Comparison of ENCODE assay signal across 15 cellular contexts in the genomic region with DNA sequence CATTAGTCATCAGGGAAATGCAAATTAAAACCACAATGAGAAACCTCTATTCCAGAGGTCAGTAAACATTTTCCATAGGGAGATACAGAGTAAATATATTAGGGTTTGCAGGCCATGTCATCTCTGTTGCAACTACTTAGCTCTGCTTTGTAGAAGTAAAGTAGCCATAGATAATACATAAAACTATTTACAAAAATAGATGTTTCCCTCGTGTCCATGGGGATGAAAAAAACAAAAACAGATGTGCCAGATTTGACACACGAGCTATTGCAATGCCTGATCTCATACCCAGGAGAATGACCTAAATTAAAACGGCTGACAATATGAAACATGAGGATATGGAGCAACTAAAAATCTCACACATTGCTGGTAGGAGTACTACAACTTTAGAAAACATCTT. TPM values are rescaled to one million over a fixed set of nuclear protein-coding genes. Genes with fewer than 3 reads are reported as not detected.
A peak's percentile ranks its signal among the peaks of the same experiment; 100 is the strongest.
DNase-seq lines count a peak whose midpoint lies in the region; ATAC-seq and TF ChIP-seq lines count a peak whose summit lies in the region.
"Had no signal": no experiment of that assay in that cellular context is flagged by ENCODE, and none has a peak within 500 bp of the region (broad histone marks: within the 10 kb centered on the region; RNA-seq: fewer than 3 reads in every experiment).

No MANE protein-coding gene starts in this region.

- no peak for TF ChIP-seq POLR2A in gastrocnemius medialis (IDR thresholded peaks at IDR 0.05)

- H3K4me1 ChIP-seq in gastrocnemius medialis = peaks cover 18 to 24% of the 10 kb centered on the region in 2 donors
- H3K4me1 ChIP-seq: adrenal gland had no signal

- in situ Hi-C loops in gastrocnemius medialis (cut with MboI; ENCODE audit: low sequenced_read_pairs in 4 of 4) = no loop called here

- H3K36me3 ChIP-seq in gastrocnemius medialis = peaks cover 0 to 24% of the 10 kb centered on the region in 2 donors
- H3K36me3 ChIP-seq in H7 (replicated peaks; ENCODE audit: control insufficient read depth, insufficient read depth, low read length) = peaks cover 3% of the 10 kb centered on the region; the same call in 1 of the 2 replicates

- TF ChIP-seq CTCF in gastrocnemius medialis (IDR thresholded peaks at IDR 0.05 in 4 of 5, conservative IDR thresholded peaks at IDR 0.05 in 1 of 5) = no peak

- H3K27ac ChIP-seq in gastrocnemius medialis = peak overlapping the region; percentile 40 to 74 (median 52)
- H3K27ac ChIP-seq: adrenal gland had no signal

- peak; percentile 46 for DNase-seq in EL
- peak; percentile 73 for DNase-seq in M059J (ENCODE audit: low read depth)
- DNase-seq in dedifferentiated amniotic fluid mesenchymal stem cell (ENCODE audit: extremely low spot score) = peak; percentile 25
- no peak for DNase-seq in gastrocnemius medialis
- DNase-seq in retina = no peak
- no peak for DNase-seq in H7
- no peak for DNase-seq in MV-4-11 (lab: John Stamatoyannopoulos, UW)
- DNase-seq: adrenal gland; GF-D8; head of caudate nucleus; mucosa of descending colon; NCI-H2029; RPMI8226; stimulated activated naive CD8-positive, alpha-beta T cell treated with anti-CD3 and anti-CD28 coated beads, Interleukin-15, Interleukin-2, amounts not matched to agents 100 U/mL and 50 U/mL, for 24 hours; T-helper 2 cell had no signal

- H3K27me3 ChIP-seq in gastrocnemius medialis (no peaks in the 10 kb centered on the region), H7 (ENCODE audit: control insufficient read depth, insufficient read depth, low read length) (no peaks in the 10 kb centered on the region)
- H3K27me3 ChIP-seq: adrenal gland had no signal

- peak; percentile 85 to 95 for ATAC-seq in gastrocnemius medialis
- ATAC-seq: mucosa of descending colon; stimulated activated naive CD8-positive, alpha-beta T cell treated with anti-CD3 and anti-CD28 coated beads, Interleukin-15, Interleukin-2, amounts not matched to agents 100 U/mL and 50 U/mL, for 24 hours had no signal

- H3K4me3 ChIP-seq in gastrocnemius medialis = no peak overlapping the region
- no peak overlapping the region for H3K4me3 ChIP-seq in H7 (ENCODE audit: insufficient read depth, low read depth, low read length)
- H3K4me3 ChIP-seq: adrenal gland, mucosa of descending colon had no signal

- intact Hi-C loops in gastrocnemius medialis (cut with DNase I; ENCODE audit: low total_unique reads) = no loop called here

- H3K9me3 ChIP-seq in gastrocnemius medialis = no peaks in the 10 kb centered on the region
- H3K9me3 ChIP-seq: adrenal gland, mucosa of descending colon had no signal

RNA-seq across cellular contexts. Expression of gene LTN1, which starts 17.3 kb away (rescaled TPM):
- total RNA-seq in M059J (2014; rRNA removed; shearing (Covaris generic)) = 29.6 and 37.0 TPM in 2 replicates
- 10 to 100 TPM; 22.7 to 33.3 (median 23.2) TPM for total RNA-seq in gastrocnemius medialis
- 22.0 and 26.5 TPM in 2 replicates for total RNA-seq in H7 (2014; rRNA removed; shearing (Covaris generic))

RNA-seq across cellular contexts. Expression of gene RWDD2B, which starts 43.7 kb away (rescaled TPM):
- 22.5 and 30.0 TPM in 2 replicates for total RNA-seq in M059J (2014; rRNA removed; shearing (Covaris generic))
- 10 to 100 TPM; 16.8 to 29.6 (median 26.4) TPM for total RNA-seq in gastrocnemius medialis
- 5.1 and 8.2 TPM in 2 replicates for total RNA-seq in H7 (2014; rRNA removed; shearing (Covaris generic))

RNA-seq across cellular contexts. Expression of gene USP16, which starts 49.1 kb away (rescaled TPM):
- 42.6 and 43.1 TPM in 2 replicates for total RNA-seq in M059J (2014; rRNA removed; shearing (Covaris generic))
- total RNA-seq in gastrocnemius medialis = 10 to 100 TPM; 25.0 to 37.2 (median 32.1) TPM
- 15.1 and 21.9 TPM in 2 replicates for total RNA-seq in H7 (2014; rRNA removed; shearing (Covaris generic))

Comparison
In these comparisons a context has a peak if more than half of its experiments do, and no peak if none do; other contexts are left out.
1. DNase-seq: peak in EL (single experiment), M059J (single experiment) and dedifferentiated amniotic fluid mesenchymal stem cell (single experiment); none in gastrocnemius medialis (0 of 2), retina (single experiment), H7 (single experiment) and MV-4-11 (single experiment).